1 cellular context compared by ENCODE assay signal in the genomic region with DNA sequence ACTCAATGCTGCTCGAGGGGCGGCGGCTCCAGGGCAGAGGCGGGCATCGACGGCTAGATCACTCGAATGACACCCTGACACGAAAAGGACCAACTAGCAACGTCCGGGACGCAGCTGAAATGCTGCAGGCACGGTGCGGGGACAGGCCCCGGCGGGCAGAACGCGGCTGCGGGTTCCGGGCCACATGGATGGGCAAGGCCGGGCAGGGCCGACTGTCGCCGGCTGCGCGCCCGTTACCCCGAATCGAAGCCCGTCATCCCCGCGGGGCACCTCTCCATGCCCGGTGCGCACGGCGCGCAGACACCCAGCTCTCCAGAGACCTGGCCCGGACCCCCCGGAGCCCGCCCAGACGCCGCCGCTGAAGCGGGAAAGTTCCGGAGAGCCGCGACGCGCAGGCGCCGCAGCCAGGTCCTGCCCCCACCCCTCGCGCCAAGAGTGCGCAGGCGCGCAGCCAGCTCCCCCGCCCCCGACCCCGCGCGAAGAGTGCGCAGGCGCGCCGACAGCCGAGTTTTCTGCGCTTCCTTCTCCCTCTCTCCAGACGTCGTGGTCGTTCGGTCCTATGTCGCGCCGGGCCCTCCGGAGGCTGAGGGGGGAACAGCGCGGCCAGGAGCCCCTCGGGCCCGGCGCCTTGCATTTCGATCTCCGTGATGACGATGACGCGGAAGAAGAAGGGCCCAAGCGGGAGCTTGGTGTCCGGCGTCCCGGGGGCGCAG.
A peak's percentile ranks its signal among the peaks of the same experiment; 100 is the strongest.
TF ChIP-seq lines count a peak whose summit lies in the region.

A gene with protein sequence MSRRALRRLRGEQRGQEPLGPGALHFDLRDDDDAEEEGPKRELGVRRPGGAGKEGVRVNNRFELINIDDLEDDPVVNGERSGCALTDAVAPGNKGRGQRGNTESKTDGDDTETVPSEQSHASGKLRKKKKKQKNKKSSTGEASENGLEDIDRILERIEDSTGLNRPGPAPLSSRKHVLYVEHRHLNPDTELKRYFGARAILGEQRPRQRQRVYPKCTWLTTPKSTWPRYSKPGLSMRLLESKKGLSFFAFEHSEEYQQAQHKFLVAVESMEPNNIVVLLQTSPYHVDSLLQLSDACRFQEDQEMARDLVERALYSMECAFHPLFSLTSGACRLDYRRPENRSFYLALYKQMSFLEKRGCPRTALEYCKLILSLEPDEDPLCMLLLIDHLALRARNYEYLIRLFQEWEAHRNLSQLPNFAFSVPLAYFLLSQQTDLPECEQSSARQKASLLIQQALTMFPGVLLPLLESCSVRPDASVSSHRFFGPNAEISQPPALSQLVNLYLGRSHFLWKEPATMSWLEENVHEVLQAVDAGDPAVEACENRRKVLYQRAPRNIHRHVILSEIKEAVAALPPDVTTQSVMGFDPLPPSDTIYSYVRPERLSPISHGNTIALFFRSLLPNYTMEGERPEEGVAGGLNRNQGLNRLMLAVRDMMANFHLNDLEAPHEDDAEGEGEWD (plus strand): TSS at position 484 of the 713 bp plus-strand sequence. CDS start 76 bp downstream, at position 560.

TF ChIP-seq in GM12878, 131 proteins besides CTCF, POLR2A, EP300 and RAD21 (continued from another document and continues in another):
- TF ChIP-seq, protein P1, sequence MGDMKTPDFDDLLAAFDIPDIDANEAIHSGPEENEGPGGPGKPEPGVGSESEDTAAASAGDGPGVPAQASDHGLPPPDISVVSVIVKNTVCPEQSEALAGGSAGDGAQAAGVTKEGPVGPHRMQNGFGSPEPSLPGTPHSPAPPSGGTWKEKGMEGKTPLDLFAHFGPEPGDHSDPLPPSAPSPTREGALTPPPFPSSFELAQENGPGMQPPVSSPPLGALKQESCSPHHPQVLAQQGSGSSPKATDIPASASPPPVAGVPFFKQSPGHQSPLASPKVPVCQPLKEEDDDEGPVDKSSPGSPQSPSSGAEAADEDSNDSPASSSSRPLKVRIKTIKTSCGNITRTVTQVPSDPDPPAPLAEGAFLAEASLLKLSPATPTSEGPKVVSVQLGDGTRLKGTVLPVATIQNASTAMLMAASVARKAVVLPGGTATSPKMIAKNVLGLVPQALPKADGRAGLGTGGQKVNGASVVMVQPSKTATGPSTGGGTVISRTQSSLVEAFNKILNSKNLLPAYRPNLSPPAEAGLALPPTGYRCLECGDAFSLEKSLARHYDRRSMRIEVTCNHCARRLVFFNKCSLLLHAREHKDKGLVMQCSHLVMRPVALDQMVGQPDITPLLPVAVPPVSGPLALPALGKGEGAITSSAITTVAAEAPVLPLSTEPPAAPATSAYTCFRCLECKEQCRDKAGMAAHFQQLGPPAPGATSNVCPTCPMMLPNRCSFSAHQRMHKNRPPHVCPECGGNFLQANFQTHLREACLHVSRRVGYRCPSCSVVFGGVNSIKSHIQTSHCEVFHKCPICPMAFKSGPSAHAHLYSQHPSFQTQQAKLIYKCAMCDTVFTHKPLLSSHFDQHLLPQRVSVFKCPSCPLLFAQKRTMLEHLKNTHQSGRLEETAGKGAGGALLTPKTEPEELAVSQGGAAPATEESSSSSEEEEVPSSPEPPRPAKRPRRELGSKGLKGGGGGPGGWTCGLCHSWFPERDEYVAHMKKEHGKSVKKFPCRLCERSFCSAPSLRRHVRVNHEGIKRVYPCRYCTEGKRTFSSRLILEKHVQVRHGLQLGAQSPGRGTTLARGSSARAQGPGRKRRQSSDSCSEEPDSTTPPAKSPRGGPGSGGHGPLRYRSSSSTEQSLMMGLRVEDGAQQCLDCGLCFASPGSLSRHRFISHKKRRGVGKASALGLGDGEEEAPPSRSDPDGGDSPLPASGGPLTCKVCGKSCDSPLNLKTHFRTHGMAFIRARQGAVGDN (IDR thresholded peaks at IDR 0.05): peak; percentile 91
- TF ChIP-seq PAX8 (IDR thresholded peaks at IDR 0.05) (no peak), NFIC (IDR thresholded peaks at IDR 0.05; ENCODE audit: low read depth, low read length) (no peak), RB1 (IDR thresholded peaks at IDR 0.05; ENCODE audit: borderline replicate concordance) (peak; percentile 67), IRF4 (IDR thresholded peaks at IDR 0.05; ENCODE audit: low read depth, low read length) (no peak), DPF2 (IDR thresholded peaks at IDR 0.05) (0 out of 2 replicates have a peak, but pooled peaks have one; percentile 67), RUNX3 (IDR thresholded peaks at IDR 0.05; ENCODE audit: low read length) (no peak), SP1 (IDR thresholded peaks at IDR 0.05; ENCODE audit: low read depth, low read length) (no peak), EZH2 (IDR thresholded peaks at IDR 0.05; ENCODE audit: borderline replicate concordance, control insufficient read depth, low read depth, low read length) (no peak), ATF7 (IDR thresholded peaks at IDR 0.05; ENCODE audit: low read depth) (no peak), SIN3A (IDR thresholded peaks at IDR 0.05; ENCODE audit: low read depth, low read length) (no peak), MXI1 (IDR thresholded peaks at IDR 0.05; ENCODE audit: low read depth, low read length) (no peak; the same call in 1 of the 2 replicates), NFXL1 (IDR thresholded peaks at IDR 0.05; ENCODE audit: borderline replicate concordance) (no peak), LARP7 (IDR thresholded peaks at IDR 0.05) (peak; percentile 80), IKZF1 (conservative IDR thresholded peaks at IDR 0.05) (peak; percentile 93), NRF1 (conservative IDR thresholded peaks at IDR 0.05; ENCODE audit: low read depth, low read length) (peak; percentile 64), ZBED1 (IDR thresholded peaks at IDR 0.05; ENCODE audit: borderline replicate concordance) (no peak), BHLHE40 (IDR thresholded peaks at IDR 0.05; ENCODE audit: borderline replicate concordance in 1 of 2, low read depth in 2 of 2, low read length in 1 of 2) (peak; percentile 18 to 21; a peak in 1 of 4 replicates)
- TF ChIP-seq, protein P2, sequence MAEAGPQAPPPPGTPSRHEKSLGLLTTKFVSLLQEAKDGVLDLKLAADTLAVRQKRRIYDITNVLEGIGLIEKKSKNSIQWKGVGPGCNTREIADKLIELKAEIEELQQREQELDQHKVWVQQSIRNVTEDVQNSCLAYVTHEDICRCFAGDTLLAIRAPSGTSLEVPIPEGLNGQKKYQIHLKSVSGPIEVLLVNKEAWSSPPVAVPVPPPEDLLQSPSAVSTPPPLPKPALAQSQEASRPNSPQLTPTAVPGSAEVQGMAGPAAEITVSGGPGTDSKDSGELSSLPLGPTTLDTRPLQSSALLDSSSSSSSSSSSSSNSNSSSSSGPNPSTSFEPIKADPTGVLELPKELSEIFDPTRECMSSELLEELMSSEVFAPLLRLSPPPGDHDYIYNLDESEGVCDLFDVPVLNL (IDR thresholded peaks at IDR 0.05; ENCODE audit: low read depth, low read length): 0 out of 2 replicates have a peak, but pooled peaks have one; percentile 15
- TF ChIP-seq, protein P3, sequence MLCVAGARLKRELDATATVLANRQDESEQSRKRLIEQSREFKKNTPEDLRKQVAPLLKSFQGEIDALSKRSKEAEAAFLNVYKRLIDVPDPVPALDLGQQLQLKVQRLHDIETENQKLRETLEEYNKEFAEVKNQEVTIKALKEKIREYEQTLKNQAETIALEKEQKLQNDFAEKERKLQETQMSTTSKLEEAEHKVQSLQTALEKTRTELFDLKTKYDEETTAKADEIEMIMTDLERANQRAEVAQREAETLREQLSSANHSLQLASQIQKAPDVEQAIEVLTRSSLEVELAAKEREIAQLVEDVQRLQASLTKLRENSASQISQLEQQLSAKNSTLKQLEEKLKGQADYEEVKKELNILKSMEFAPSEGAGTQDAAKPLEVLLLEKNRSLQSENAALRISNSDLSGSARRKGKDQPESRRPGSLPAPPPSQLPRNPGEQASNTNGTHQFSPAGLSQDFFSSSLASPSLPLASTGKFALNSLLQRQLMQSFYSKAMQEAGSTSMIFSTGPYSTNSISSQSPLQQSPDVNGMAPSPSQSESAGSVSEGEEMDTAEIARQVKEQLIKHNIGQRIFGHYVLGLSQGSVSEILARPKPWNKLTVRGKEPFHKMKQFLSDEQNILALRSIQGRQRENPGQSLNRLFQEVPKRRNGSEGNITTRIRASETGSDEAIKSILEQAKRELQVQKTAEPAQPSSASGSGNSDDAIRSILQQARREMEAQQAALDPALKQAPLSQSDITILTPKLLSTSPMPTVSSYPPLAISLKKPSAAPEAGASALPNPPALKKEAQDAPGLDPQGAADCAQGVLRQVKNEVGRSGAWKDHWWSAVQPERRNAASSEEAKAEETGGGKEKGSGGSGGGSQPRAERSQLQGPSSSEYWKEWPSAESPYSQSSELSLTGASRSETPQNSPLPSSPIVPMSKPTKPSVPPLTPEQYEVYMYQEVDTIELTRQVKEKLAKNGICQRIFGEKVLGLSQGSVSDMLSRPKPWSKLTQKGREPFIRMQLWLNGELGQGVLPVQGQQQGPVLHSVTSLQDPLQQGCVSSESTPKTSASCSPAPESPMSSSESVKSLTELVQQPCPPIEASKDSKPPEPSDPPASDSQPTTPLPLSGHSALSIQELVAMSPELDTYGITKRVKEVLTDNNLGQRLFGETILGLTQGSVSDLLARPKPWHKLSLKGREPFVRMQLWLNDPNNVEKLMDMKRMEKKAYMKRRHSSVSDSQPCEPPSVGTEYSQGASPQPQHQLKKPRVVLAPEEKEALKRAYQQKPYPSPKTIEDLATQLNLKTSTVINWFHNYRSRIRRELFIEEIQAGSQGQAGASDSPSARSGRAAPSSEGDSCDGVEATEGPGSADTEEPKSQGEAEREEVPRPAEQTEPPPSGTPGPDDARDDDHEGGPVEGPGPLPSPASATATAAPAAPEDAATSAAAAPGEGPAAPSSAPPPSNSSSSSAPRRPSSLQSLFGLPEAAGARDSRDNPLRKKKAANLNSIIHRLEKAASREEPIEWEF (IDR thresholded peaks at IDR 0.05; ENCODE audit: insufficient replicate concordance, low read depth, low read length): no peak
- TF ChIP-seq, protein P4, sequence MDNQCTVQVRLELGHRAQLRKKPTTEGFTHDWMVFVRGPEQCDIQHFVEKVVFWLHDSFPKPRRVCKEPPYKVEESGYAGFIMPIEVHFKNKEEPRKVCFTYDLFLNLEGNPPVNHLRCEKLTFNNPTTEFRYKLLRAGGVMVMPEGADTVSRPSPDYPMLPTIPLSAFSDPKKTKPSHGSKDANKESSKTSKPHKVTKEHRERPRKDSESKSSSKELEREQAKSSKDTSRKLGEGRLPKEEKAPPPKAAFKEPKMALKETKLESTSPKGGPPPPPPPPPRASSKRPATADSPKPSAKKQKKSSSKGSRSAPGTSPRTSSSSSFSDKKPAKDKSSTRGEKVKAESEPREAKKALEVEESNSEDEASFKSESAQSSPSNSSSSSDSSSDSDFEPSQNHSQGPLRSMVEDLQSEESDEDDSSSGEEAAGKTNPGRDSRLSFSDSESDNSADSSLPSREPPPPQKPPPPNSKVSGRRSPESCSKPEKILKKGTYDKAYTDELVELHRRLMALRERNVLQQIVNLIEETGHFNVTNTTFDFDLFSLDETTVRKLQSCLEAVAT (IDR thresholded peaks at IDR 0.05): no peak
- TF ChIP-seq, protein P5, sequence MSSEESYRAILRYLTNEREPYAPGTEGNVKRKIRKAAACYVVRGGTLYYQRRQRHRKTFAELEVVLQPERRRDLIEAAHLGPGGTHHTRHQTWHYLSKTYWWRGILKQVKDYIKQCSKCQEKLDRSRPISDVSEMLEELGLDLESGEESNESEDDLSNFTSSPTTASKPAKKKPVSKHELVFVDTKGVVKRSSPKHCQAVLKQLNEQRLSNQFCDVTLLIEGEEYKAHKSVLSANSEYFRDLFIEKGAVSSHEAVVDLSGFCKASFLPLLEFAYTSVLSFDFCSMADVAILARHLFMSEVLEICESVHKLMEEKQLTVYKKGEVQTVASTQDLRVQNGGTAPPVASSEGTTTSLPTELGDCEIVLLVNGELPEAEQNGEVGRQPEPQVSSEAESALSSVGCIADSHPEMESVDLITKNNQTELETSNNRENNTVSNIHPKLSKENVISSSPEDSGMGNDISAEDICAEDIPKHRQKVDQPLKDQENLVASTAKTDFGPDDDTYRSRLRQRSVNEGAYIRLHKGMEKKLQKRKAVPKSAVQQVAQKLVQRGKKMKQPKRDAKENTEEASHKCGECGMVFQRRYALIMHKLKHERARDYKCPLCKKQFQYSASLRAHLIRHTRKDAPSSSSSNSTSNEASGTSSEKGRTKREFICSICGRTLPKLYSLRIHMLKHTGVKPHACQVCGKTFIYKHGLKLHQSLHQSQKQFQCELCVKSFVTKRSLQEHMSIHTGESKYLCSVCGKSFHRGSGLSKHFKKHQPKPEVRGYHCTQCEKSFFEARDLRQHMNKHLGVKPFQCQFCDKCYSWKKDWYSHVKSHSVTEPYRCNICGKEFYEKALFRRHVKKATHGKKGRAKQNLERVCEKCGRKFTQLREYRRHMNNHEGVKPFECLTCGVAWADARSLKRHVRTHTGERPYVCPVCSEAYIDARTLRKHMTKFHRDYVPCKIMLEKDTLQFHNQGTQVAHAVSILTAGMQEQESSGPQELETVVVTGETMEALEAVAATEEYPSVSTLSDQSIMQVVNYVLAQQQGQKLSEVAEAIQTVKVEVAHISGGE (CRISPR knock-in tag; IDR thresholded peaks at IDR 0.05): no peak
- TF ChIP-seq, protein P6, sequence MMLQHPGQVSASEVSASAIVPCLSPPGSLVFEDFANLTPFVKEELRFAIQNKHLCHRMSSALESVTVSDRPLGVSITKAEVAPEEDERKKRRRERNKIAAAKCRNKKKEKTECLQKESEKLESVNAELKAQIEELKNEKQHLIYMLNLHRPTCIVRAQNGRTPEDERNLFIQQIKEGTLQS (IDR thresholded peaks at IDR 0.05; ENCODE audit: borderline replicate concordance, extremely low read depth, low read depth, low read length): no peak
- TF ChIP-seq, protein P7, sequence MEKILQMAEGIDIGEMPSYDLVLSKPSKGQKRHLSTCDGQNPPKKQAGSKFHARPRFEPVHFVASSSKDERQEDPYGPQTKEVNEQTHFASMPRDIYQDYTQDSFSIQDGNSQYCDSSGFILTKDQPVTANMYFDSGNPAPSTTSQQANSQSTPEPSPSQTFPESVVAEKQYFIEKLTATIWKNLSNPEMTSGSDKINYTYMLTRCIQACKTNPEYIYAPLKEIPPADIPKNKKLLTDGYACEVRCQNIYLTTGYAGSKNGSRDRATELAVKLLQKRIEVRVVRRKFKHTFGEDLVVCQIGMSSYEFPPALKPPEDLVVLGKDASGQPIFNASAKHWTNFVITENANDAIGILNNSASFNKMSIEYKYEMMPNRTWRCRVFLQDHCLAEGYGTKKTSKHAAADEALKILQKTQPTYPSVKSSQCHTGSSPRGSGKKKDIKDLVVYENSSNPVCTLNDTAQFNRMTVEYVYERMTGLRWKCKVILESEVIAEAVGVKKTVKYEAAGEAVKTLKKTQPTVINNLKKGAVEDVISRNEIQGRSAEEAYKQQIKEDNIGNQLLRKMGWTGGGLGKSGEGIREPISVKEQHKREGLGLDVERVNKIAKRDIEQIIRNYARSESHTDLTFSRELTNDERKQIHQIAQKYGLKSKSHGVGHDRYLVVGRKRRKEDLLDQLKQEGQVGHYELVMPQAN (conservative IDR thresholded peaks at IDR 0.05): peak; percentile 59
- TF ChIP-seq, protein P8, sequence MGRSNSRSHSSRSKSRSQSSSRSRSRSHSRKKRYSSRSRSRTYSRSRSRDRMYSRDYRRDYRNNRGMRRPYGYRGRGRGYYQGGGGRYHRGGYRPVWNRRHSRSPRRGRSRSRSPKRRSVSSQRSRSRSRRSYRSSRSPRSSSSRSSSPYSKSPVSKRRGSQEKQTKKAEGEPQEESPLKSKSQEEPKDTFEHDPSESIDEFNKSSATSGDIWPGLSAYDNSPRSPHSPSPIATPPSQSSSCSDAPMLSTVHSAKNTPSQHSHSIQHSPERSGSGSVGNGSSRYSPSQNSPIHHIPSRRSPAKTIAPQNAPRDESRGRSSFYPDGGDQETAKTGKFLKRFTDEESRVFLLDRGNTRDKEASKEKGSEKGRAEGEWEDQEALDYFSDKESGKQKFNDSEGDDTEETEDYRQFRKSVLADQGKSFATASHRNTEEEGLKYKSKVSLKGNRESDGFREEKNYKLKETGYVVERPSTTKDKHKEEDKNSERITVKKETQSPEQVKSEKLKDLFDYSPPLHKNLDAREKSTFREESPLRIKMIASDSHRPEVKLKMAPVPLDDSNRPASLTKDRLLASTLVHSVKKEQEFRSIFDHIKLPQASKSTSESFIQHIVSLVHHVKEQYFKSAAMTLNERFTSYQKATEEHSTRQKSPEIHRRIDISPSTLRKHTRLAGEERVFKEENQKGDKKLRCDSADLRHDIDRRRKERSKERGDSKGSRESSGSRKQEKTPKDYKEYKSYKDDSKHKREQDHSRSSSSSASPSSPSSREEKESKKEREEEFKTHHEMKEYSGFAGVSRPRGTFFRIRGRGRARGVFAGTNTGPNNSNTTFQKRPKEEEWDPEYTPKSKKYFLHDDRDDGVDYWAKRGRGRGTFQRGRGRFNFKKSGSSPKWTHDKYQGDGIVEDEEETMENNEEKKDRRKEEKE (IDR thresholded peaks at IDR 0.05): no peak
